Comparison of ENCODE assay signal across 8 cellular contexts in genomic region chr2:119367472-119368099, GRCh38. TPM values are rescaled to one million over a fixed set of nuclear protein-coding genes. Genes with fewer than 3 reads are reported as not detected.
A peak's percentile ranks its signal among the peaks of the same experiment; 100 is the strongest.
DNase-seq lines count a peak whose midpoint lies in the region; ATAC-seq, FAIRE-seq and TF ChIP-seq lines count a peak whose summit lies in the region.

No MANE protein-coding gene starts in this region.

- no peak for FAIRE-seq in H1 (lab: Jason Lieb, UNC)

- no peak for TF ChIP-seq CTCF in H1 (IDR thresholded peaks at IDR 0.05; ENCODE audit: control extremely low read depth in 1 of 3, insufficient read depth in 1 of 3, low read depth in 1 of 3, low read length in 3 of 3)
- no peak for TF ChIP-seq CTCF in mesothelial cell of epicardium (IDR thresholded peaks at IDR 0.05; ENCODE audit: unreplicated experiment)

- H2AFZ ChIP-seq in GM23248 (peak overlapping the region; percentile 97), H1 (ENCODE audit: low read length) (0 out of 2 replicates have a peak overlapping the region, but pooled peaks have one; percentile 25)

- H3K9me3 Mint-ChIP-seq in activated CD4-positive, alpha-beta memory T cell treated with anti-CD3 and anti-CD28 coated beads for 36 hours: peaks cover 3% of the 10 kb centered on the region
- H3K9me3 Mint-ChIP-seq in mesothelial cell of epicardium: no peaks in the 10 kb centered on the region
- H3K9me3 Mint-ChIP-seq in stimulated activated effector memory CD8-positive, alpha-beta T cell treated with anti-CD3 and anti-CD28 coated beads, Interleukin-12 subunit alpha, Interleukin-12 subunit beta, amount 100 ng/mL, for 72 hours: no peaks in the 10 kb centered on the region

- no peak overlapping the region for H2BK20ac ChIP-seq in H1 (ENCODE audit: low read length)

- no peak overlapping the region for H3K4ac ChIP-seq in H1 (replicated peaks; ENCODE audit: insufficient read length, low read depth, low read length)

- no peak overlapping the region for H2AK5ac ChIP-seq in H1 (ENCODE audit: low read depth, low read length)

- H3K9me3 ChIP-seq in GM23248 (ENCODE audit: low read depth) (no peaks in the 10 kb centered on the region), H1 (ENCODE audit: insufficient read depth in 2 of 2, low read depth in 1 of 2, low read length in 1 of 2) (no peaks in the 10 kb centered on the region)

- H3K4me2 ChIP-seq in GM23248 (ENCODE audit: unreplicated experiment): peak overlapping the region; percentile 88
- H3K4me2 ChIP-seq in H1 (ENCODE audit: insufficient read depth in 1 of 2, low read depth in 2 of 2, low read length in 2 of 2): peak overlapping the region; percentile 82 to 91

- H4K20me1 ChIP-seq in GM23248 (ENCODE audit: insufficient read depth) (no peaks in the 10 kb centered on the region), H1 (replicated peaks in 1 of 2; ENCODE audit: control insufficient read depth in 1 of 2, insufficient read depth in 2 of 2, low read length in 2 of 2) (peaks cover 5 to 17% of the 10 kb centered on the region in 2 experiments)

- no peak for TF ChIP-seq RAD21 in H1 (IDR thresholded peaks at IDR 0.05 in 1 of 2, conservative IDR thresholded peaks at IDR 0.05 in 1 of 2; ENCODE audit: low read depth in 2 of 2, low read length in 2 of 2)

- in situ Hi-C loops in G401 (cut with HindIII; ENCODE audit: low sequenced_read_pairs) (no loop called here), GM23248 (cut with MboI) (no loop called here)

- H3K36me3 ChIP-seq in GM23248 (ENCODE audit: low read depth) (peaks cover 5% of the 10 kb centered on the region; the same call in 1 of the 2 replicates), H1 (ENCODE audit: control insufficient read depth in 2 of 4, insufficient read depth in 4 of 4, low read length in 3 of 4) (peaks cover 24 to 42% (median 37%) of the 10 kb centered on the region in 4 experiments)

- intact Hi-C loops in activated CD4-positive, alpha-beta memory T cell treated with anti-CD3 and anti-CD28 coated beads for 36 hours (cut with micrococcal nuclease): loop anchor here (1.0 to 5.0 kb wide), 7 partner anchors 135 to 1555 kb away; partner anchors contain the start of genes CCDC93, DDX18, EPB41L5 and PTPN4

- peak overlapping the region; percentile 92 for H3K56ac ChIP-seq in H1 (replicated peaks; ENCODE audit: insufficient read length, low read depth, low read length)

- peaks cover 8% of the 10 kb centered on the region for H3K4me1 ChIP-seq in GM23248 (ENCODE audit: insufficient read depth)
- H3K4me1 ChIP-seq in H1 (replicated peaks in 1 of 4; ENCODE audit: control insufficient read depth in 3 of 4, insufficient read depth in 4 of 4, low read length in 3 of 4): peaks cover 3 to 12% (median 7%) of the 10 kb centered on the region in 4 experiments; a peak in 6 of 7 replicates

- no peak overlapping the region for H2BK120ac ChIP-seq in H1 (replicated peaks; ENCODE audit: low read depth, low read length)

- POLR2A ChIA-PET in activated CD4-positive, alpha-beta memory T cell treated with anti-CD3 and anti-CD28 coated beads for 36 hours (lab: Charles Lee): interaction anchor here (1.0 to 1.7 kb wide), 5 partner anchors 10 to 809 kb away, joined by 3 to 7 read pairs (median 5); no protein-coding TSS in a partner anchor
- POLR2A ChIA-PET in H1 (lab: Charles Lee; ENCODE audit: partially characterized antibody): interaction anchor here (0.8 to 6.3 kb wide), 8 partner anchors 9 to 103 kb away, joined by 3 to 35 read pairs (median 4); partner anchors contain the start of gene TMEM37

- H2BK15ac ChIP-seq in H1 (ENCODE audit: low read length): 0 out of 2 replicates have a peak overlapping the region, but pooled peaks have one; percentile 72

- 0 out of 2 replicates have a peak overlapping the region, but pooled peaks have one; percentile 39 for H2BK12ac ChIP-seq in H1 (ENCODE audit: low read depth, low read length)

- no peak for TF ChIP-seq POLR2A in H1 (IDR thresholded peaks at IDR 0.05; ENCODE audit: control extremely low read depth in 1 of 2, low read depth in 2 of 2, low read length in 2 of 2)

- DNase-seq in G401 (ENCODE audit: low spot score): peak; percentile 51
- peak; percentile 49 for DNase-seq in GM23248
- DNase-seq in LoVo (ENCODE audit: low spot score): peak; percentile 44
- peak; percentile 69 for DNase-seq in activated CD4-positive, alpha-beta memory T cell treated with anti-CD3 and anti-CD28 coated beads for 36 hours
- DNase-seq in H1 (ENCODE audit: low read depth in 1 of 2, low spot score in 2 of 2): peak in 1 of 2 experiments; percentile 75
- peak in 1 of 2 experiments; percentile 46 for DNase-seq in mesothelial cell of epicardium (ENCODE audit: low spot score in 2 of 2, unreplicated experiment in 2 of 2)
- peak; percentile 39 to 76 for DNase-seq in stimulated activated effector memory CD8-positive, alpha-beta T cell treated with anti-CD3 and anti-CD28 coated beads, Interleukin-12 subunit alpha, Interleukin-12 subunit beta, amount 100 ng/mL, for 72 hours (ENCODE audit: low spot score in 2 of 2)

- no peak overlapping the region for H3K14ac ChIP-seq in H1 (ENCODE audit: insufficient read length)

- no peaks in the 10 kb centered on the region for H3K27me3 ChIP-seq in GM23248 (replicated peaks; ENCODE audit: insufficient read depth)
- H3K27me3 ChIP-seq in H1 (replicated peaks in 1 of 4; ENCODE audit: control insufficient read depth in 3 of 4, extremely low read depth in 1 of 4, insufficient read depth in 3 of 4, low read length in 3 of 4): no peaks in the 10 kb centered on the region

- peak overlapping the region; percentile 75; the same call in 1 of the 2 replicates for H4K8ac ChIP-seq in H1 (ENCODE audit: extremely low read depth, insufficient read depth, low read length)

- peak; percentile 70 for ATAC-seq in stimulated activated effector memory CD8-positive, alpha-beta T cell treated with anti-CD3 and anti-CD28 coated beads, Interleukin-12 subunit alpha, Interleukin-12 subunit beta, amount 100 ng/mL, for 72 hours
- no peak for ATAC-seq in HG03565 (IDR thresholded peaks at IDR 0.05; ENCODE audit: unreplicated experiment)

- H3K23ac ChIP-seq in H1 (ENCODE audit: insufficient read length): no peak overlapping the region

- 4 to 6% methylated on average over 25 of the region's 32 CpGs for WGBS in GM23248 (ENCODE audit: low coverage in 1 of 2, low lambda C conversion rate in 2 of 2, missing lambda C conversion rate in 2 of 2), 2 experiments
- 10% methylated on average over 21 of the region's 32 CpGs; no CpG with 5 or more reads in 1 of the 2 experiments for WGBS in H1 (ENCODE audit: extremely low coverage in 1 of 2, insufficient coverage in 1 of 2, insufficient read length in 1 of 2, insufficient replicate concordance in 2 of 2, low coverage in 1 of 2, low lambda C conversion rate in 2 of 2, missing lambda C conversion rate in 1 of 2), 2 experiments

- peak overlapping the region; percentile 93 for H3K18ac ChIP-seq in H1 (ENCODE audit: extremely low read depth, low read length)

- H4K91ac ChIP-seq in H1 (replicated peaks; ENCODE audit: insufficient read length, low read length): peak overlapping the region; percentile 45

- no peak overlapping the region for H3K27ac ChIP-seq in GM23248
- H3K27ac ChIP-seq in H1 (ENCODE audit: low read depth, low read length): no peak overlapping the region

- H3K27me3 Mint-ChIP-seq in activated CD4-positive, alpha-beta memory T cell treated with anti-CD3 and anti-CD28 coated beads for 36 hours: no peaks in the 10 kb centered on the region
- no peaks in the 10 kb centered on the region for H3K27me3 Mint-ChIP-seq in mesothelial cell of epicardium (ENCODE audit: low read depth)

- CTCF ChIA-PET in activated CD4-positive, alpha-beta memory T cell treated with anti-CD3 and anti-CD28 coated beads for 36 hours (lab: Charles Lee): interaction anchor here (1.9 kb wide), 1 partner anchor 10 kb away, joined by 4 read pairs; no protein-coding TSS in a partner anchor
- CTCF ChIA-PET in H1 (lab: Charles Lee; ENCODE audit: partially characterized antibody): interaction anchor here (0.5 to 1.8 kb wide), 8 partner anchors 10 to 106 kb away, joined by 3 to 10 read pairs (median 3); no protein-coding TSS in a partner anchor

- no peaks in the 10 kb centered on the region for H3K9me2 ChIP-seq in GM23248 (ENCODE audit: insufficient read depth)

- no peaks in the 10 kb centered on the region for H3F3A ChIP-seq in GM23248 (ENCODE audit: insufficient read depth)

- no peak overlapping the region for H4K5ac ChIP-seq in H1 (ENCODE audit: insufficient read length, low read depth, low read length)

- H2BK5ac ChIP-seq in H1 (ENCODE audit: low read depth, low read length): peak overlapping the region; percentile 90; the same call in 1 of the 2 replicates

- H3K79me2 ChIP-seq in GM23248 (ENCODE audit: insufficient read depth) (peaks cover 36% of the 10 kb centered on the region), H1 (ENCODE audit: control insufficient read depth in 1 of 2, insufficient read depth in 2 of 2, low read length in 2 of 2) (peaks cover 0 to 35% of the 10 kb centered on the region in 2 experiments; a peak in 2 of 4 replicates)

- H3K79me1 ChIP-seq in H1 (ENCODE audit: low read depth, low read length): peaks cover 15% of the 10 kb centered on the region

- peak overlapping the region; percentile 96 for H3K27ac Mint-ChIP-seq in activated CD4-positive, alpha-beta memory T cell treated with anti-CD3 and anti-CD28 coated beads for 36 hours
- peak overlapping the region; percentile 96 for H3K27ac Mint-ChIP-seq in mesothelial cell of epicardium
- H3K27ac Mint-ChIP-seq in stimulated activated effector memory CD8-positive, alpha-beta T cell treated with anti-CD3 and anti-CD28 coated beads, Interleukin-12 subunit alpha, Interleukin-12 subunit beta, amount 100 ng/mL, for 72 hours: peak overlapping the region; percentile 100

- H3K9ac ChIP-seq in GM23248 (peak overlapping the region; percentile 75), H1 (replicated peaks in 1 of 4; ENCODE audit: extremely low read depth in 1 of 4, low read depth in 3 of 4, low read length in 3 of 4) (peak overlapping the region; percentile 42 to 69 (median 59); a peak in 6 of 7 replicates)

- H3K4me3 Mint-ChIP-seq in activated CD4-positive, alpha-beta memory T cell treated with anti-CD3 and anti-CD28 coated beads for 36 hours: peak overlapping the region; percentile 100
- H3K4me3 Mint-ChIP-seq in mesothelial cell of epicardium: peak overlapping the region; percentile 91
- H3K4me3 Mint-ChIP-seq in stimulated activated effector memory CD8-positive, alpha-beta T cell treated with anti-CD3 and anti-CD28 coated beads, Interleukin-12 subunit alpha, Interleukin-12 subunit beta, amount 100 ng/mL, for 72 hours: peak overlapping the region; percentile 100

- TF ChIP-seq EP300 in H1 (IDR thresholded peaks at IDR 0.05; ENCODE audit: borderline replicate concordance in 1 of 2, low read depth in 2 of 2, low read length in 2 of 2): no peak

- H3K4me3 ChIP-seq in GM23248 (peak overlapping the region; percentile 90), H1 (ENCODE audit: extremely low read depth in 1 of 4, insufficient read depth in 2 of 4, low read depth in 3 of 4, low read length in 4 of 4) (peak overlapping the region; percentile 83 to 95 (median 86))

- H3K36me3 Mint-ChIP-seq in activated CD4-positive, alpha-beta memory T cell treated with anti-CD3 and anti-CD28 coated beads for 36 hours: peaks cover 44% of the 10 kb centered on the region
- peaks cover 27% of the 10 kb centered on the region for H3K36me3 Mint-ChIP-seq in mesothelial cell of epicardium
- H3K36me3 Mint-ChIP-seq in stimulated activated effector memory CD8-positive, alpha-beta T cell treated with anti-CD3 and anti-CD28 coated beads, Interleukin-12 subunit alpha, Interleukin-12 subunit beta, amount 100 ng/mL, for 72 hours: peaks cover 63% of the 10 kb centered on the region

- peaks cover 31% of the 10 kb centered on the region for H3K4me1 Mint-ChIP-seq in activated CD4-positive, alpha-beta memory T cell treated with anti-CD3 and anti-CD28 coated beads for 36 hours (ENCODE audit: low read depth)
- peaks cover 24% of the 10 kb centered on the region for H3K4me1 Mint-ChIP-seq in mesothelial cell of epicardium
- H3K4me1 Mint-ChIP-seq in stimulated activated effector memory CD8-positive, alpha-beta T cell treated with anti-CD3 and anti-CD28 coated beads, Interleukin-12 subunit alpha, Interleukin-12 subunit beta, amount 100 ng/mL, for 72 hours: peaks cover 47% of the 10 kb centered on the region

- peaks cover 16% of the 10 kb centered on the region for H3K23me2 ChIP-seq in H1 (ENCODE audit: low read depth, low read length)

RNA-seq across cellular contexts. Expression of gene DBI, which starts 0.8 kb away (rescaled TPM):
- total RNA-seq in G401 (2014; rRNA removed; shearing (Covaris generic)): 73.3 and 104 TPM in 2 replicates
- total RNA-seq in GM23248 (2014; rRNA removed; shearing (Covaris generic)): 41.6 and 55.0 TPM in 2 replicates
- 199 and 208 TPM in 2 replicates for polyA plus RNA-seq in GM23248 (2016; fragmentation: Nextera tagmentation; extraction: Ambion mirVana)
- 100 to 1,000 TPM; 149 to 150 TPM for total RNA-seq in activated CD4-positive, alpha-beta memory T cell treated with anti-CD3 and anti-CD28 coated beads for 36 hours
- 180 and 186 TPM in 2 replicates for total RNA-seq in H1 (2021; fragmentation: NEBNext Ultra II Directional; extraction: Animal tissue kit (Norgen Biotek cat#: 25700))
- polyA plus RNA-seq in H1 (2011; rRNA removed): 116 and 212 TPM in 2 replicates
- polyA plus RNA-seq in H1 (2011; cell fraction: cytosol; rRNA removed): 295 TPM
- polyA plus RNA-seq in H1 (2011; cell fraction: nucleus; rRNA removed): 74.9 TPM
- 342 to 401 TPM (median 370 TPM) in 4 replicates for polyA plus RNA-seq in H1 (2012, experiment 1 of 2)
- polyA plus RNA-seq in H1 (2012, experiment 2 of 2): 377 TPM
- polyA plus RNA-seq in H1 (2013, experiment 1 of 2): 716 TPM
- 804 TPM for polyA plus RNA-seq in H1 (2013, experiment 2 of 2)
- 61.1 and 68.3 TPM in 2 replicates for polyA minus RNA-seq in H1 (2011; rRNA and poly(A)+ RNA removed)
- polyA minus RNA-seq in H1 (2011; cell fraction: cytosol; rRNA and poly(A)+ RNA removed): 41.0 TPM
- polyA minus RNA-seq in H1 (2011; cell fraction: nucleus; rRNA and poly(A)+ RNA removed): 85.9 TPM
- total RNA-seq in mesothelial cell of epicardium: 38.9 to 44.9 TPM (median 43.3 TPM) in 3 replicates

RNA-seq across cellular contexts. Expression of gene C2orf76, which starts 1.0 kb away (rescaled TPM):
- total RNA-seq in G401 (2014; rRNA removed; shearing (Covaris generic)): 18.6 and 20.9 TPM in 2 replicates
- 3.0 and 6.1 TPM in 2 replicates for total RNA-seq in GM23248 (2014; rRNA removed; shearing (Covaris generic))
- polyA plus RNA-seq in GM23248 (2016; fragmentation: Nextera tagmentation; extraction: Ambion mirVana) (23.4 and 26.2 TPM in 2 replicates), H1 (2011; rRNA removed) (2.1 and 4.4 TPM in 2 replicates)
- total RNA-seq in activated CD4-positive, alpha-beta memory T cell treated with anti-CD3 and anti-CD28 coated beads for 36 hours: 10 to 100 TPM; 10.5 to 11.5 TPM
- total RNA-seq in H1 (2021; fragmentation: NEBNext Ultra II Directional; extraction: Animal tissue kit (Norgen Biotek cat#: 25700)): 5.0 and 6.2 TPM in 2 replicates
- polyA plus RNA-seq in H1 (2011; cell fraction: cytosol; rRNA removed): 4.4 TPM
- polyA plus RNA-seq in H1 (2011; cell fraction: nucleus; rRNA removed): 1.1 TPM
- 5.8 to 14.0 TPM (median 6.5 TPM) in 4 replicates for polyA plus RNA-seq in H1 (2012, experiment 1 of 2)
- 5.7 TPM for polyA plus RNA-seq in H1 (2012, experiment 2 of 2)
- 9.5 TPM for polyA plus RNA-seq in H1 (2013, experiment 1 of 2)
- polyA plus RNA-seq in H1 (2013, experiment 2 of 2): 8.3 TPM
- polyA minus RNA-seq in H1 (2011; rRNA and poly(A)+ RNA removed): 1.4 and 2.1 TPM in 2 replicates
- polyA minus RNA-seq in H1 (2011; cell fraction: cytosol; rRNA and poly(A)+ RNA removed): 1.2 TPM
- polyA minus RNA-seq in H1 (2011; cell fraction: nucleus; rRNA and poly(A)+ RNA removed): 3.8 TPM
- 8.4 to 12.2 TPM (median 9.2 TPM) in 3 replicates for total RNA-seq in mesothelial cell of epicardium
